In the genomic region with DNA sequence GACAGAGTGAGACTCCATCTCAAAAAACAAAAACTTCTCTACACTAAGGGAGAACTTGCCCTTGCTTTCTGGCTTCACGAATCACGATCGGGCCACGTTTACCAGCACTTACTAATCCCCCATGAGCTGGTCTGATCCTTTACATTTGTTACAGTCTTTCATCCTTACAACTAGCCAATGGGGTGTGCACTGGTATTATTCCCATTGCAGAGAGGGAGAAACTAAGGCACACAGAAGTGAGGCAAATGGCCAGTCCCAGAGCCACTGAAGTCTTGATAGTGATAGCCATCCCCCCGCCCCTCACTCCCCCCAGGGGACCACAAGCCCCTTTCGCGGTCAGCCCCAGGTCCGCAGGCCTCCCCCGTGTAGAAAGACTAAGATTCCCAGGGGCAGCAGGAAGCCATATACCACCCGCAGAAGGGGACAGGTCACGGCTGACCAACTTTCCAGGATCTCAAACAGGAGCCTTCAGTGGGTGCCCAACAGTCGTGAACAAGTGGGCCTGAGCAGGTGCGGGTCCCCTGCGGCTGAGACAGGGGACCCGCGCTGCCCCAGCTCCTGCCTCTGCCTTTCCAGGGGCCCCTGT, we compare ENCODE assay signal across 8 cellular contexts. TPM values are rescaled to one million over a fixed set of nuclear protein-coding genes. Genes with fewer than 3 reads are reported as not detected.
DNase-seq lines count a peak whose midpoint lies in the region; ATAC-seq, FAIRE-seq and TF ChIP-seq lines count a peak whose summit lies in the region.

No MANE protein-coding gene starts in this region.

- H2AFZ ChIP-seq in HepG2 (ENCODE audit: low read length) = no peak overlapping the region

- no peaks in the 10 kb centered on the region for H3K79me2 ChIP-seq in HepG2 (ENCODE audit: insufficient read depth, low read length)

- H3K9ac ChIP-seq in HepG2 (ENCODE audit: insufficient read depth, low read depth, low read length) = peak overlapping the region; percentile 60; the same call in 1 of the 2 replicates

- TF ChIP-seq CTCF in HepG2 (CRISPR knock-in tag; IDR thresholded peaks at IDR 0.05) = no peak

- H3K27me3 ChIP-seq in HepG2 (ENCODE audit: control insufficient read depth in 1 of 2, insufficient read depth in 2 of 2, low read length in 2 of 2) (peaks cover 3 to 37% of the 10 kb centered on the region in 2 experiments; a peak in 4 of 5 replicates), thymus (ENCODE audit: control insufficient read depth, insufficient read depth) (no peaks in the 10 kb centered on the region)

- H3K9me3 ChIP-seq in HepG2 (ENCODE audit: low read length) = no peaks in the 10 kb centered on the region
- H3K9me3 ChIP-seq in thymus (ENCODE audit: control insufficient read depth) = no peaks in the 10 kb centered on the region

- 51% methylated on average over 4 of the region's 16 CpGs for WGBS in HepG2 (ENCODE audit: low lambda C conversion rate)
- WGBS in thymus = 32% methylated on average over 16 of the region's 16 CpGs

- in situ Hi-C loops in HepG2 (cut with HindIII; ENCODE audit: extremely low pct_ligation_motif_present, low pct_unique_long_range_greater_than_20kb) = no loop called here

- H3K9me3 Mint-ChIP-seq in activated CD8-positive, alpha-beta memory T cell treated with anti-CD3 and anti-CD28 coated beads, Interleukin-2, amount 10 ng/mL, durations not matched to agents 7 days and 5 days (ENCODE audit: low read depth) = no peaks in the 10 kb centered on the region
- no peaks in the 10 kb centered on the region for H3K9me3 Mint-ChIP-seq in activated T-helper 1 cell treated with anti-CD3 and anti-CD28 coated beads, Interleukin-12 subunit alpha, Interleukin-12 subunit beta, Interleukin-2, Interleukin-4 antibody, amounts not matched to agents 30 ng/mL and 10 ng/mL and 1 ng/mL, durations not matched to agents 14 hours and 24 hours and 36 hours

- no peak for DNase-seq in activated CD8-positive, alpha-beta memory T cell treated with anti-CD3 and anti-CD28 coated beads, Interleukin-2, amount 10 ng/mL, durations not matched to agents 7 days and 5 days
- no peak for DNase-seq in activated CD8-positive, alpha-beta memory T cell treated with anti-CD3 and anti-CD28 coated beads for 24 hours
- no peak for DNase-seq in activated T-helper 1 cell treated with anti-CD3 and anti-CD28 coated beads, Interleukin-12 subunit alpha, Interleukin-12 subunit beta, Interleukin-2, Interleukin-4 antibody, amounts not matched to agents 30 ng/mL and 10 ng/mL and 1 ng/mL, durations not matched to agents 14 hours and 24 hours and 36 hours (ENCODE audit: low spot score)
- DNase-seq in HepG2 (ENCODE audit: low spot score) = no peak
- DNase-seq in hepatic stellate cell (ENCODE audit: low spot score) = no peak
- no peak for DNase-seq in GM03348 (ENCODE audit: low spot score)

- CTCF ChIA-PET in activated CD8-positive, alpha-beta memory T cell treated with anti-CD3 and anti-CD28 coated beads, Interleukin-2, amount 10 ng/mL, durations not matched to agents 7 days and 5 days (lab: Charles Lee) = interaction anchor here (1.0 to 2.4 kb wide), 3 partner anchors 27 to 261 kb away, joined by 4 to 6 read pairs (median 5); no protein-coding TSS in a partner anchor
- CTCF ChIA-PET in HepG2 (lab: Yijun Ruan, JAX; ENCODE audit: low intra/inter-chr PET ratio, low total read pairs) = no interaction called here

- peaks cover 3% of the 10 kb centered on the region; the same call in 1 of the 2 replicates for H4K20me1 ChIP-seq in HepG2 (ENCODE audit: insufficient read depth, low read length)

- no peak for ATAC-seq in activated CD8-positive, alpha-beta memory T cell treated with anti-CD3 and anti-CD28 coated beads, Interleukin-2, amount 10 ng/mL, durations not matched to agents 7 days and 5 days
- no peak; the same call in 2 of the 3 replicates for ATAC-seq in HepG2
- ATAC-seq in activated CD4-positive, CD25-positive, alpha-beta regulatory T cell treated with anti-CD3 and anti-CD28 coated beads, Interleukin-2, amount 50 U/mL, for 24 hours = no peak

- H3K4me2 ChIP-seq in HepG2 (ENCODE audit: low read depth, low read length) = peak overlapping the region; percentile 87

- peak overlapping the region; percentile 47 for H3K4me3 Mint-ChIP-seq in activated CD8-positive, alpha-beta memory T cell treated with anti-CD3 and anti-CD28 coated beads, Interleukin-2, amount 10 ng/mL, durations not matched to agents 7 days and 5 days
- H3K4me3 Mint-ChIP-seq in activated T-helper 1 cell treated with anti-CD3 and anti-CD28 coated beads, Interleukin-12 subunit alpha, Interleukin-12 subunit beta, Interleukin-2, Interleukin-4 antibody, amounts not matched to agents 30 ng/mL and 10 ng/mL and 1 ng/mL, durations not matched to agents 14 hours and 24 hours and 36 hours = peak overlapping the region; percentile 81

- TF ChIP-seq EP300 in HepG2 (IDR thresholded peaks at IDR 0.05; ENCODE audit: low read depth in 2 of 2, low read length in 2 of 2) = no peak
- no peak for TF ChIP-seq EP300 in HepG2 (CRISPR knock-in tag; IDR thresholded peaks at IDR 0.05; ENCODE audit: borderline replicate concordance)

- H3K36me3 ChIP-seq in HepG2 (replicated peaks in 1 of 2; ENCODE audit: control insufficient read depth in 1 of 2, insufficient read depth in 2 of 2, low read length in 2 of 2) = no peaks in the 10 kb centered on the region
- no peaks in the 10 kb centered on the region for H3K36me3 ChIP-seq in thymus (ENCODE audit: control insufficient read depth, insufficient read depth)

- H3K27ac ChIP-seq in HepG2 (ENCODE audit: extremely low read length, insufficient read depth, low read length) (no peak overlapping the region), thymus (ENCODE audit: low read depth) (no peak overlapping the region)

- no peak for TF ChIP-seq RAD21 in HepG2 (CRISPR knock-in tag; IDR thresholded peaks at IDR 0.05)

- POLR2A ChIA-PET in HepG2 (lab: Yijun Ruan, JAX) = no interaction called here

- H3K4me1 ChIP-seq in HepG2 (ENCODE audit: insufficient read depth, low read length) (peaks cover 28% of the 10 kb centered on the region), thymus (ENCODE audit: control insufficient read depth, insufficient read depth, low read length) (peaks cover 16% of the 10 kb centered on the region)

- no peak for TF ChIP-seq POLR2A in HepG2 (IDR thresholded peaks at IDR 0.05; ENCODE audit: insufficient read depth in 1 of 2, low read depth in 2 of 2, low read length in 2 of 2)

- H3K36me3 Mint-ChIP-seq in activated CD8-positive, alpha-beta memory T cell treated with anti-CD3 and anti-CD28 coated beads, Interleukin-2, amount 10 ng/mL, durations not matched to agents 7 days and 5 days = no peaks in the 10 kb centered on the region
- no peaks in the 10 kb centered on the region for H3K36me3 Mint-ChIP-seq in activated T-helper 1 cell treated with anti-CD3 and anti-CD28 coated beads, Interleukin-12 subunit alpha, Interleukin-12 subunit beta, Interleukin-2, Interleukin-4 antibody, amounts not matched to agents 30 ng/mL and 10 ng/mL and 1 ng/mL, durations not matched to agents 14 hours and 24 hours and 36 hours (ENCODE audit: low read depth)

- intact Hi-C loops in activated T-helper 1 cell treated with anti-CD3 and anti-CD28 coated beads, Interleukin-12 subunit alpha, Interleukin-12 subunit beta, Interleukin-2, Interleukin-4 antibody, amounts not matched to agents 30 ng/mL and 10 ng/mL and 1 ng/mL, durations not matched to agents 14 hours and 24 hours and 36 hours (cut with micrococcal nuclease) = no loop called here
- intact Hi-C loops in HepG2 (cut with micrococcal nuclease; ENCODE audit: unreplicated experiment) = loop anchor here (5.0 kb wide), 1 partner anchor 35 kb away; no protein-coding TSS in a partner anchor

- peak overlapping the region; percentile 11 for H3K27ac Mint-ChIP-seq in activated CD8-positive, alpha-beta memory T cell treated with anti-CD3 and anti-CD28 coated beads, Interleukin-2, amount 10 ng/mL, durations not matched to agents 7 days and 5 days
- no peak overlapping the region for H3K27ac Mint-ChIP-seq in activated T-helper 1 cell treated with anti-CD3 and anti-CD28 coated beads, Interleukin-12 subunit alpha, Interleukin-12 subunit beta, Interleukin-2, Interleukin-4 antibody, amounts not matched to agents 30 ng/mL and 10 ng/mL and 1 ng/mL, durations not matched to agents 14 hours and 24 hours and 36 hours

- no peak for FAIRE-seq in HepG2 (lab: Jason Lieb, UNC)

- peaks cover 14% of the 10 kb centered on the region for H3K27me3 Mint-ChIP-seq in activated CD8-positive, alpha-beta memory T cell treated with anti-CD3 and anti-CD28 coated beads, Interleukin-2, amount 10 ng/mL, durations not matched to agents 7 days and 5 days
- H3K27me3 Mint-ChIP-seq in activated T-helper 1 cell treated with anti-CD3 and anti-CD28 coated beads, Interleukin-12 subunit alpha, Interleukin-12 subunit beta, Interleukin-2, Interleukin-4 antibody, amounts not matched to agents 30 ng/mL and 10 ng/mL and 1 ng/mL, durations not matched to agents 14 hours and 24 hours and 36 hours (ENCODE audit: insufficient read depth) = peaks cover 11% of the 10 kb centered on the region

- BruUV-seq in HepG2 (replicated peaks; lab: Mats Ljungman, UMichigan) = TSS peak; percentile 61

- H3K4me1 Mint-ChIP-seq in activated CD8-positive, alpha-beta memory T cell treated with anti-CD3 and anti-CD28 coated beads, Interleukin-2, amount 10 ng/mL, durations not matched to agents 7 days and 5 days = peaks cover 10% of the 10 kb centered on the region
- H3K4me1 Mint-ChIP-seq in activated T-helper 1 cell treated with anti-CD3 and anti-CD28 coated beads, Interleukin-12 subunit alpha, Interleukin-12 subunit beta, Interleukin-2, Interleukin-4 antibody, amounts not matched to agents 30 ng/mL and 10 ng/mL and 1 ng/mL, durations not matched to agents 14 hours and 24 hours and 36 hours (ENCODE audit: low read depth) = peaks cover 7% of the 10 kb centered on the region

- H3K4me3 ChIP-seq in HepG2 (replicated peaks in 1 of 3; ENCODE audit: insufficient read depth in 1 of 3, low read depth in 2 of 3, low read length in 3 of 3) (peak overlapping the region; percentile 65 to 76 (median 75)), thymus (ENCODE audit: low read length) (peak overlapping the region; percentile 95)

RNA-seq across cellular contexts. Expression of a gene that starts 0.8 kb away (rescaled TPM):
- 1 to 10 TPM; 1.8 to 1.9 TPM for total RNA-seq in activated CD8-positive, alpha-beta memory T cell treated with anti-CD3 and anti-CD28 coated beads, Interleukin-2, amount 10 ng/mL, durations not matched to agents 7 days and 5 days
- total RNA-seq in activated T-helper 1 cell treated with anti-CD3 and anti-CD28 coated beads, Interleukin-12 subunit alpha, Interleukin-12 subunit beta, Interleukin-2, Interleukin-4 antibody, amounts not matched to agents 30 ng/mL and 10 ng/mL and 1 ng/mL, durations not matched to agents 14 hours and 24 hours and 36 hours = 1.6 and 1.7 TPM in 2 replicates
- 0.31 and 0.45 TPM in 2 replicates for total RNA-seq in HepG2 (2016; rRNA removed; fragmentation: Illumina TruSeq; extraction: Trizol)
- total RNA-seq in HepG2 (2016; cell fraction: cytosol; rRNA removed; fragmentation: Illumina TruSeq; extraction: Trizol; ENCODE audit: low read depth) = 0.18 and 0.30 TPM in 2 replicates
- 0.28 and 0.43 TPM in 2 replicates for total RNA-seq in HepG2 (2016; cell fraction: insoluble cytoplasmic fraction; rRNA removed; fragmentation: Illumina TruSeq; extraction: Trizol)
- total RNA-seq in HepG2 (2016; cell fraction: membrane; rRNA removed; fragmentation: Illumina TruSeq; extraction: Trizol) = 0.38 and 0.43 TPM in 2 replicates
- total RNA-seq in HepG2 (2016; cell fraction: nucleus; rRNA removed; fragmentation: Illumina TruSeq; extraction: Trizol) = 0.34 and 0.44 TPM in 2 replicates
- polyA plus RNA-seq in HepG2 (2011; rRNA removed) (2.3 and 2.9 TPM in 2 replicates), thymus (4.8 TPM)
- 2.2 and 2.3 TPM in 2 replicates for polyA plus RNA-seq in HepG2 (2011; cell fraction: cytosol; rRNA removed)
- 2.5 and 3.4 TPM in 2 replicates for polyA plus RNA-seq in HepG2 (2011; cell fraction: nucleus; rRNA removed)
- 2.2 and 3.4 TPM in 2 replicates for polyA plus RNA-seq in HepG2 (2012)
- 0.19 and 0.27 TPM in 2 replicates for polyA plus RNA-seq in HepG2 (2016; cell fraction: cytosol; fragmentation: Illumina TruSeq; extraction: Trizol; ENCODE audit: low read depth)
- 0.74 and 0.80 TPM in 2 replicates for polyA plus RNA-seq in HepG2 (2016; cell fraction: insoluble cytoplasmic fraction; fragmentation: Illumina TruSeq; extraction: Trizol; ENCODE audit: low read depth)
- polyA plus RNA-seq in HepG2 (2016; cell fraction: membrane; fragmentation: Illumina TruSeq; extraction: Trizol; ENCODE audit: low read depth) = 0.39 and 0.44 TPM in 2 replicates
- polyA plus RNA-seq in HepG2 (2016; cell fraction: nucleus; fragmentation: Illumina TruSeq; extraction: Trizol; ENCODE audit: insufficient read depth, low read depth) = 1.1 TPM in 2 replicates
- polyA minus RNA-seq in HepG2 (2011; rRNA and poly(A)+ RNA removed; ENCODE audit: low replicate concordance) = 2.3 and 4.5 TPM in 2 replicates
- polyA minus RNA-seq in HepG2 (2011; cell fraction: cytosol; rRNA and poly(A)+ RNA removed) = 1.8 and 2.8 TPM in 2 replicates
- polyA minus RNA-seq in HepG2 (2011; cell fraction: nucleus; rRNA and poly(A)+ RNA removed) = 1.5 and 2.9 TPM in 2 replicates

RNA-seq across cellular contexts. Expression of a gene that starts 32.1 kb away (rescaled TPM):
- 10 to 100 TPM; 65.5 to 97.3 TPM for total RNA-seq in activated CD8-positive, alpha-beta memory T cell treated with anti-CD3 and anti-CD28 coated beads, Interleukin-2, amount 10 ng/mL, durations not matched to agents 7 days and 5 days
- total RNA-seq in activated T-helper 1 cell treated with anti-CD3 and anti-CD28 coated beads, Interleukin-12 subunit alpha, Interleukin-12 subunit beta, Interleukin-2, Interleukin-4 antibody, amounts not matched to agents 30 ng/mL and 10 ng/mL and 1 ng/mL, durations not matched to agents 14 hours and 24 hours and 36 hours = 177 and 185 TPM in 2 replicates
- total RNA-seq in HepG2 (2016; rRNA removed; fragmentation: Illumina TruSeq; extraction: Trizol) = 20.5 and 39.8 TPM in 2 replicates
- total RNA-seq in HepG2 (2016; cell fraction: cytosol; rRNA removed; fragmentation: Illumina TruSeq; extraction: Trizol; ENCODE audit: low read depth) = 7.7 and 8.7 TPM in 2 replicates
- total RNA-seq in HepG2 (2016; cell fraction: insoluble cytoplasmic fraction; rRNA removed; fragmentation: Illumina TruSeq; extraction: Trizol) = 18.3 and 35.2 TPM in 2 replicates
- 33.7 and 35.8 TPM in 2 replicates for total RNA-seq in HepG2 (2016; cell fraction: membrane; rRNA removed; fragmentation: Illumina TruSeq; extraction: Trizol)
- total RNA-seq in HepG2 (2016; cell fraction: nucleus; rRNA removed; fragmentation: Illumina TruSeq; extraction: Trizol) = 32.1 and 34.9 TPM in 2 replicates
- polyA plus RNA-seq in HepG2 (2011; rRNA removed) = 27.4 and 31.9 TPM in 2 replicates
- 31.3 and 32.8 TPM in 2 replicates for polyA plus RNA-seq in HepG2 (2011; cell fraction: cytosol; rRNA removed)
- polyA plus RNA-seq in HepG2 (2011; cell fraction: nucleus; rRNA removed) = 53.3 and 53.4 TPM in 2 replicates
- 39.9 and 42.2 TPM in 2 replicates for polyA plus RNA-seq in HepG2 (2012)
- polyA plus RNA-seq in HepG2 (2016; cell fraction: cytosol; fragmentation: Illumina TruSeq; extraction: Trizol; ENCODE audit: low read depth) = 14.1 and 15.9 TPM in 2 replicates
- 67.2 and 88.4 TPM in 2 replicates for polyA plus RNA-seq in HepG2 (2016; cell fraction: insoluble cytoplasmic fraction; fragmentation: Illumina TruSeq; extraction: Trizol; ENCODE audit: low read depth)
- polyA plus RNA-seq in HepG2 (2016; cell fraction: membrane; fragmentation: Illumina TruSeq; extraction: Trizol; ENCODE audit: low read depth) = 51.1 and 52.5 TPM in 2 replicates
- 86.9 and 97.6 TPM in 2 replicates for polyA plus RNA-seq in HepG2 (2016; cell fraction: nucleus; fragmentation: Illumina TruSeq; extraction: Trizol; ENCODE audit: insufficient read depth, low read depth)
- 26.9 and 40.6 TPM in 2 replicates for polyA minus RNA-seq in HepG2 (2011; rRNA and poly(A)+ RNA removed; ENCODE audit: low replicate concordance)
- 19.3 and 21.4 TPM in 2 replicates for polyA minus RNA-seq in HepG2 (2011; cell fraction: cytosol; rRNA and poly(A)+ RNA removed)
- polyA minus RNA-seq in HepG2 (2011; cell fraction: nucleus; rRNA and poly(A)+ RNA removed) = 16.0 and 18.3 TPM in 2 replicates
- polyA plus RNA-seq in thymus = 33.4 TPM

RNA-seq across cellular contexts. Expression of a gene that starts 38.4 kb away (rescaled TPM):
- total RNA-seq in activated CD8-positive, alpha-beta memory T cell treated with anti-CD3 and anti-CD28 coated beads, Interleukin-2, amount 10 ng/mL, durations not matched to agents 7 days and 5 days = 10 to 100 TPM; 24.8 to 29.3 TPM
- total RNA-seq in activated T-helper 1 cell treated with anti-CD3 and anti-CD28 coated beads, Interleukin-12 subunit alpha, Interleukin-12 subunit beta, Interleukin-2, Interleukin-4 antibody, amounts not matched to agents 30 ng/mL and 10 ng/mL and 1 ng/mL, durations not matched to agents 14 hours and 24 hours and 36 hours = 33.5 and 35.6 TPM in 2 replicates
- 18.7 and 21.3 TPM in 2 replicates for total RNA-seq in HepG2 (2016; rRNA removed; fragmentation: Illumina TruSeq; extraction: Trizol)
- 9.9 and 11.5 TPM in 2 replicates for total RNA-seq in HepG2 (2016; cell fraction: cytosol; rRNA removed; fragmentation: Illumina TruSeq; extraction: Trizol; ENCODE audit: low read depth)
- total RNA-seq in HepG2 (2016; cell fraction: insoluble cytoplasmic fraction; rRNA removed; fragmentation: Illumina TruSeq; extraction: Trizol) = 20.7 and 24.9 TPM in 2 replicates
- 17.5 and 20.5 TPM in 2 replicates for total RNA-seq in HepG2 (2016; cell fraction: membrane; rRNA removed; fragmentation: Illumina TruSeq; extraction: Trizol)
- total RNA-seq in HepG2 (2016; cell fraction: nucleus; rRNA removed; fragmentation: Illumina TruSeq; extraction: Trizol) = 9.0 and 12.7 TPM in 2 replicates
- polyA plus RNA-seq in HepG2 (2011; rRNA removed) = 32.0 and 35.0 TPM in 2 replicates
- polyA plus RNA-seq in HepG2 (2011; cell fraction: cytosol; rRNA removed) = 31.7 and 43.1 TPM in 2 replicates
- 16.5 and 21.3 TPM in 2 replicates for polyA plus RNA-seq in HepG2 (2011; cell fraction: nucleus; rRNA removed)
- 13.9 and 16.5 TPM in 2 replicates for polyA plus RNA-seq in HepG2 (2012)
- polyA plus RNA-seq in HepG2 (2016; cell fraction: cytosol; fragmentation: Illumina TruSeq; extraction: Trizol; ENCODE audit: low read depth) = 13.0 and 15.6 TPM in 2 replicates
- polyA plus RNA-seq in HepG2 (2016; cell fraction: insoluble cytoplasmic fraction; fragmentation: Illumina TruSeq; extraction: Trizol; ENCODE audit: low read depth) = 37.7 and 39.9 TPM in 2 replicates
- 19.7 and 22.0 TPM in 2 replicates for polyA plus RNA-seq in HepG2 (2016; cell fraction: membrane; fragmentation: Illumina TruSeq; extraction: Trizol; ENCODE audit: low read depth)
- 23.0 and 24.2 TPM in 2 replicates for polyA plus RNA-seq in HepG2 (2016; cell fraction: nucleus; fragmentation: Illumina TruSeq; extraction: Trizol; ENCODE audit: insufficient read depth, low read depth)
- polyA minus RNA-seq in HepG2 (2011; rRNA and poly(A)+ RNA removed; ENCODE audit: low replicate concordance) = 49.2 and 83.5 TPM in 2 replicates
- 17.7 and 20.0 TPM in 2 replicates for polyA minus RNA-seq in HepG2 (2011; cell fraction: cytosol; rRNA and poly(A)+ RNA removed)
- polyA minus RNA-seq in HepG2 (2011; cell fraction: nucleus; rRNA and poly(A)+ RNA removed) = 18.2 and 22.5 TPM in 2 replicates
- polyA plus RNA-seq in thymus = 23.3 TPM
